Comparison of ENCODE assay signal across 33 cellular contexts in genomic region chr10:128296608-128297007, GRCh38.
"Had no signal": no experiment of that assay in that cellular context is flagged by ENCODE, and none has a peak within 500 bp of the region (broad histone marks: within the 10 kb centered on the region; RNA-seq: fewer than 3 reads in every experiment).

No MANE protein-coding gene starts in this region.

- DNase-seq: activated B cell treated with CpG ODN at 0.5 μM for 24 hours; activated CD4-positive, alpha-beta memory T cell treated with anti-CD3 and anti-CD28 coated beads for 36 hours; activated CD4-positive, alpha-beta T cell treated with anti-CD3 and anti-CD28 coated beads, Interleukin-2, amount 10 ng/mL, durations not matched to agents 24 days and 14 days; activated CD8-positive, alpha-beta memory T cell treated with anti-CD3 and anti-CD28 coated beads, Interleukin-2, amount 10 ng/mL, durations not matched to agents 7 days and 5 days; activated CD8-positive, alpha-beta memory T cell treated with anti-CD3 and anti-CD28 coated beads, Interleukin-2, amount 50 U/mL, for 4 hours; activated CD8-positive, alpha-beta T cell treated with anti-CD3 and anti-CD28 coated beads, Interleukin-2, amount 10 ng/mL, durations not matched to agents 7 days and 5 days; activated effector memory CD4-positive, alpha-beta T cell treated with anti-CD3 and anti-CD28 coated beads, Interleukin-2, amount 50 U/mL, for 16 hours; activated naive CD4-positive, alpha-beta T cell; activated naive CD4-positive, alpha-beta T cell treated with anti-CD3 and anti-CD28 coated beads, Interleukin-2, amount 10 ng/mL, durations not matched to agents 7 days and 5 days; activated naive CD8-positive, alpha-beta T cell treated with anti-CD3 and anti-CD28 coated beads, Interleukin-2, amount 10 ng/mL, durations not matched to agents 7 days and 5 days; activated T-cell treated with anti-CD3 and anti-CD28 coated beads, Interleukin-2, amount 50 U/mL, for 1 hour; activated T-cell treated with anti-CD3 and anti-CD28 coated beads, Interleukin-2, amount 50 U/mL, for 48 hours; brain microvascular endothelial cell; caudate nucleus; cortex of kidney; dermis blood vessel endothelial cell; effector CD4-positive, alpha-beta T cell; effector memory CD8-positive, alpha-beta T cell; erythroblast; foreskin keratinocyte; gastrocnemius medialis; glutamatergic neuron; T-helper 1 cell; T-helper 17 cell; T1000; WERI-Rb-1 had no signal

- H3K9me3 Mint-ChIP-seq: activated CD4-positive, alpha-beta T cell treated with anti-CD3 and anti-CD28 coated beads, Interleukin-2, amount 10 ng/mL, durations not matched to agents 24 days and 14 days; activated naive CD4-positive, alpha-beta T cell treated with anti-CD3 and anti-CD28 coated beads, Interleukin-2, amount 10 ng/mL, durations not matched to agents 7 days and 5 days; activated naive CD8-positive, alpha-beta T cell treated with anti-CD3 and anti-CD28 coated beads, Interleukin-2, amount 10 ng/mL, durations not matched to agents 7 days and 5 days; activated T-helper 2 cell treated with anti-CD3 and anti-CD28 coated beads, Interferon-gamma antibody, Interleukin-2, Interleukin-4, amounts not matched to agents 10 μg/mL and 5 μg/mL and 100 μg/mL, durations not matched to agents 14 hours and 24 hours and 36 hours; T-helper 2 cell treated with Interferon-gamma antibody and Interleukin-4, amounts not matched to agents 5 μg/mL and 100 μg/mL, for 36 hours had no signal

- ATAC-seq: activated CD4-positive, CD25-positive, alpha-beta regulatory T cell treated with anti-CD3 and anti-CD28 coated beads, Interleukin-2, amount 50 U/mL, for 24 hours; activated CD8-positive, alpha-beta memory T cell treated with anti-CD3 and anti-CD28 coated beads, Interleukin-2, amount 10 ng/mL, durations not matched to agents 7 days and 5 days; activated CD8-positive, alpha-beta T cell treated with anti-CD3 and anti-CD28 coated beads, Interleukin-2, amount 10 ng/mL, durations not matched to agents 7 days and 5 days; activated naive CD4-positive, alpha-beta T cell treated with anti-CD3 and anti-CD28 coated beads, Interleukin-2, amount 50 U/mL, for 72 hours; effector memory CD8-positive, alpha-beta T cell; foreskin keratinocyte; gastrocnemius medialis; T-helper 17 cell had no signal

- H3K36me3 ChIP-seq: ascending aorta, brain microvascular endothelial cell, esophagus muscularis mucosa, gastrocnemius medialis, WERI-Rb-1 had no signal

- H3K27me3 Mint-ChIP-seq: activated B cell treated with CpG ODN at 0.5 μM for 24 hours; activated CD4-positive, alpha-beta T cell treated with anti-CD3 and anti-CD28 coated beads, Interleukin-2, amount 10 ng/mL, durations not matched to agents 24 days and 14 days; activated CD8-positive, alpha-beta memory T cell treated with anti-CD3 and anti-CD28 coated beads, Interleukin-2, amount 10 ng/mL, durations not matched to agents 7 days and 5 days; activated naive CD4-positive, alpha-beta T cell treated with anti-CD3 and anti-CD28 coated beads, Interleukin-2, amount 10 ng/mL, durations not matched to agents 7 days and 5 days; activated naive CD8-positive, alpha-beta T cell treated with anti-CD3 and anti-CD28 coated beads, Interleukin-2, amount 10 ng/mL, durations not matched to agents 7 days and 5 days had no signal

- H3K36me3 Mint-ChIP-seq: activated CD4-positive, alpha-beta memory T cell treated with anti-CD3 and anti-CD28 coated beads for 36 hours; activated CD8-positive, alpha-beta memory T cell treated with anti-CD3 and anti-CD28 coated beads, Interleukin-2, amount 10 ng/mL, durations not matched to agents 7 days and 5 days; activated naive CD4-positive, alpha-beta T cell treated with anti-CD3 and anti-CD28 coated beads, Interleukin-2, amount 10 ng/mL, durations not matched to agents 7 days and 5 days; activated naive CD4-positive, alpha-beta T cell treated with anti-CD3 and anti-CD28 coated beads, Interleukin-2, amount 50 U/mL, for 72 hours; activated naive CD8-positive, alpha-beta T cell treated with anti-CD3 and anti-CD28 coated beads, Interleukin-2, amount 10 ng/mL, durations not matched to agents 7 days and 5 days had no signal

- H3K9me3 ChIP-seq: ascending aorta, gastrocnemius medialis had no signal

- H3K27ac Mint-ChIP-seq: activated B cell treated with CpG ODN at 0.5 μM for 24 hours; activated CD4-positive, alpha-beta memory T cell treated with anti-CD3 and anti-CD28 coated beads for 36 hours; activated CD4-positive, alpha-beta T cell treated with anti-CD3 and anti-CD28 coated beads, Interleukin-2, amount 10 ng/mL, durations not matched to agents 24 days and 14 days; activated CD8-positive, alpha-beta memory T cell treated with anti-CD3 and anti-CD28 coated beads, Interleukin-2, amount 10 ng/mL, durations not matched to agents 7 days and 5 days; activated CD8-positive, alpha-beta T cell treated with anti-CD3 and anti-CD28 coated beads, Interleukin-2, amount 10 ng/mL, durations not matched to agents 7 days and 5 days; activated naive CD4-positive, alpha-beta T cell treated with anti-CD3 and anti-CD28 coated beads, Interleukin-2, amount 10 ng/mL, durations not matched to agents 7 days and 5 days; activated naive CD4-positive, alpha-beta T cell treated with anti-CD3 and anti-CD28 coated beads, Interleukin-2, amount 50 U/mL, for 72 hours; activated naive CD8-positive, alpha-beta T cell treated with anti-CD3 and anti-CD28 coated beads, Interleukin-2, amount 10 ng/mL, durations not matched to agents 7 days and 5 days; activated T-helper 1 cell treated with anti-CD3 and anti-CD28 coated beads, Interleukin-12 subunit alpha, Interleukin-12 subunit beta, Interleukin-2, Interleukin-4 antibody, amounts not matched to agents 30 ng/mL and 10 ng/mL and 1 ng/mL, durations not matched to agents 14 hours and 24 hours and 36 hours; activated T-helper 2 cell treated with anti-CD3 and anti-CD28 coated beads, Interferon-gamma antibody, Interleukin-2, Interleukin-4, amounts not matched to agents 10 μg/mL and 5 μg/mL and 100 μg/mL, durations not matched to agents 14 hours and 24 hours and 36 hours; effector memory CD8-positive, alpha-beta T cell; T-helper 17 cell; T-helper 2 cell treated with Interferon-gamma antibody and Interleukin-4, amounts not matched to agents 5 μg/mL and 100 μg/mL, for 36 hours had no signal

- H3K27ac ChIP-seq: ascending aorta, brain microvascular endothelial cell, esophagus muscularis mucosa, foreskin keratinocyte, gastrocnemius medialis, WERI-Rb-1 had no signal

- H3K4me3 ChIP-seq: ascending aorta, esophagus muscularis mucosa, gastrocnemius medialis had no signal

- H3K4me1 Mint-ChIP-seq: activated B cell treated with CpG ODN at 0.5 μM for 24 hours; activated CD4-positive, alpha-beta T cell treated with anti-CD3 and anti-CD28 coated beads, Interleukin-2, amount 10 ng/mL, durations not matched to agents 24 days and 14 days; activated CD8-positive, alpha-beta memory T cell treated with anti-CD3 and anti-CD28 coated beads, Interleukin-2, amount 10 ng/mL, durations not matched to agents 7 days and 5 days; activated naive CD4-positive, alpha-beta T cell treated with anti-CD3 and anti-CD28 coated beads, Interleukin-2, amount 10 ng/mL, durations not matched to agents 7 days and 5 days had no signal

- H3K27me3 ChIP-seq: ascending aorta, brain microvascular endothelial cell, foreskin keratinocyte, gastrocnemius medialis had no signal

- H3K4me1 ChIP-seq: ascending aorta, esophagus muscularis mucosa, foreskin keratinocyte, gastrocnemius medialis had no signal

- H3K4me3 Mint-ChIP-seq: activated B cell treated with CpG ODN at 0.5 μM for 24 hours; activated CD4-positive, alpha-beta memory T cell treated with anti-CD3 and anti-CD28 coated beads for 36 hours; activated CD4-positive, alpha-beta T cell treated with anti-CD3 and anti-CD28 coated beads, Interleukin-2, amount 10 ng/mL, durations not matched to agents 24 days and 14 days; activated CD8-positive, alpha-beta memory T cell treated with anti-CD3 and anti-CD28 coated beads, Interleukin-2, amount 10 ng/mL, durations not matched to agents 7 days and 5 days; activated CD8-positive, alpha-beta T cell treated with anti-CD3 and anti-CD28 coated beads, Interleukin-2, amount 10 ng/mL, durations not matched to agents 7 days and 5 days; activated naive CD4-positive, alpha-beta T cell treated with anti-CD3 and anti-CD28 coated beads, Interleukin-2, amount 10 ng/mL, durations not matched to agents 7 days and 5 days; activated naive CD8-positive, alpha-beta T cell treated with anti-CD3 and anti-CD28 coated beads, Interleukin-2, amount 10 ng/mL, durations not matched to agents 7 days and 5 days; activated T-helper 1 cell treated with anti-CD3 and anti-CD28 coated beads, Interleukin-12 subunit alpha, Interleukin-12 subunit beta, Interleukin-2, Interleukin-4 antibody, amounts not matched to agents 30 ng/mL and 10 ng/mL and 1 ng/mL, durations not matched to agents 14 hours and 24 hours and 36 hours; effector memory CD8-positive, alpha-beta T cell; T-helper 17 cell; T-helper 2 cell treated with Interferon-gamma antibody and Interleukin-4, amounts not matched to agents 5 μg/mL and 100 μg/mL, for 36 hours had no signal
